ENCODE assay signal across 8 cellular contexts in genomic region chrX:39772057-39772832, GRCh38.
DNase-seq lines count a peak whose midpoint lies in the region; ATAC-seq and TF ChIP-seq lines count a peak whose summit lies in the region.

No MANE protein-coding gene starts in this region.

- H3K4me1 ChIP-seq in OCI-LY3 (ENCODE audit: low read length) (peaks cover 39% of the 10 kb centered on the region), iPS-18a (ENCODE audit: control insufficient read depth, low read depth, low read length) (peaks cover 38% of the 10 kb centered on the region)

- H3K9me3 Mint-ChIP-seq in activated T-helper 2 cell treated with anti-CD3 and anti-CD28 coated beads, Interferon-gamma antibody, Interleukin-2, Interleukin-4, amounts not matched to agents 10 μg/mL and 5 μg/mL and 100 μg/mL, durations not matched to agents 14 hours and 24 hours and 36 hours, result peaks cover 4% of the 10 kb centered on the region

- peak overlapping the region; percentile 99 for H3K27ac Mint-ChIP-seq in activated T-helper 2 cell treated with anti-CD3 and anti-CD28 coated beads, Interferon-gamma antibody, Interleukin-2, Interleukin-4, amounts not matched to agents 10 μg/mL and 5 μg/mL and 100 μg/mL, durations not matched to agents 14 hours and 24 hours and 36 hours

- no peaks in the 10 kb centered on the region for H4K20me1 ChIP-seq in OCI-LY3 (ENCODE audit: insufficient read depth, low read length)

- peak overlapping the region; percentile 79; the same call in 1 of the 2 replicates for H2AFZ ChIP-seq in OCI-LY3 (ENCODE audit: low read depth, low read length)

- peak overlapping the region; percentile 54 for H3K27ac ChIP-seq in OCI-LY3 (ENCODE audit: low read length)
- H3K27ac ChIP-seq in iPS-18a (ENCODE audit: low read length), result peak overlapping the region; percentile 28

- peak overlapping the region; percentile 69 for H3K4me2 ChIP-seq in OCI-LY3 (ENCODE audit: low read length)

- DNase-seq in DMS53 (lab: John Stamatoyannopoulos, UW), result peak; percentile 77
- DNase-seq in activated T-helper 2 cell treated with anti-CD3 and anti-CD28 coated beads, Interferon-gamma antibody, Interleukin-2, Interleukin-4, amounts not matched to agents 10 μg/mL and 5 μg/mL and 100 μg/mL, durations not matched to agents 14 hours and 24 hours and 36 hours (ENCODE audit: low spot score), result peak; percentile 37
- DNase-seq in stimulated activated CD4-positive, alpha-beta T cell treated with anti-CD3 and anti-CD28 coated beads, Interleukin-1b, Interleukin-23, amount 100 ng/mL, for 24 hours (ENCODE audit: low read depth in 4 of 4, low spot score in 1 of 4), result peak; percentile 29 to 57 (median 41)
- DNase-seq in NCI-H1048 (lab: John Stamatoyannopoulos, UW), result no peak
- DNase-seq in DMS 273 (lab: John Stamatoyannopoulos, UW; ENCODE audit: unreplicated experiment), result no peak

- H3K27me3 ChIP-seq in OCI-LY3 (ENCODE audit: low read depth, low read length) (0 out of 2 replicates have a peak, but pooled peaks cover 3% of the 10 kb centered on the region), iPS-18a (ENCODE audit: control insufficient read depth, insufficient read depth, low read length) (no peaks in the 10 kb centered on the region)

- no peaks in the 10 kb centered on the region for H3K36me3 Mint-ChIP-seq in activated T-helper 2 cell treated with anti-CD3 and anti-CD28 coated beads, Interferon-gamma antibody, Interleukin-2, Interleukin-4, amounts not matched to agents 10 μg/mL and 5 μg/mL and 100 μg/mL, durations not matched to agents 14 hours and 24 hours and 36 hours (ENCODE audit: low read depth)

- peak overlapping the region; percentile 69 for H3K4me3 Mint-ChIP-seq in activated T-helper 2 cell treated with anti-CD3 and anti-CD28 coated beads, Interferon-gamma antibody, Interleukin-2, Interleukin-4, amounts not matched to agents 10 μg/mL and 5 μg/mL and 100 μg/mL, durations not matched to agents 14 hours and 24 hours and 36 hours (ENCODE audit: low read depth)

- no peaks in the 10 kb centered on the region for H3K27me3 Mint-ChIP-seq in activated T-helper 2 cell treated with anti-CD3 and anti-CD28 coated beads, Interferon-gamma antibody, Interleukin-2, Interleukin-4, amounts not matched to agents 10 μg/mL and 5 μg/mL and 100 μg/mL, durations not matched to agents 14 hours and 24 hours and 36 hours (ENCODE audit: low read depth)

- H3K4me3 ChIP-seq in OCI-LY3 (ENCODE audit: low read length) (peak overlapping the region; percentile 48), iPS-18a (ENCODE audit: low read length) (peak overlapping the region; percentile 48)

- TF ChIP-seq CTCF in OCI-LY3 (IDR thresholded peaks at IDR 0.05; ENCODE audit: low read depth, low read length), result no peak

- H3K4me1 Mint-ChIP-seq in activated T-helper 2 cell treated with anti-CD3 and anti-CD28 coated beads, Interferon-gamma antibody, Interleukin-2, Interleukin-4, amounts not matched to agents 10 μg/mL and 5 μg/mL and 100 μg/mL, durations not matched to agents 14 hours and 24 hours and 36 hours (ENCODE audit: low read depth), result peaks cover 45% of the 10 kb centered on the region

- intact Hi-C loops in activated T-helper 2 cell treated with anti-CD3 and anti-CD28 coated beads, Interferon-gamma antibody, Interleukin-2, Interleukin-4, amounts not matched to agents 10 μg/mL and 5 μg/mL and 100 μg/mL, durations not matched to agents 14 hours and 24 hours and 36 hours (cut with micrococcal nuclease), result loop anchor here (1.0 to 10.0 kb wide), 10 partner anchors 11 to 967 kb away; partner anchors contain the start of gene MID1IP1

- no peak for ATAC-seq in GM21526 (IDR thresholded peaks at IDR 0.05; ENCODE audit: low FRiP score, unreplicated experiment)

- no peaks in the 10 kb centered on the region for H3K36me3 ChIP-seq in OCI-LY3 (replicated peaks; ENCODE audit: low read depth, low read length)
- H3K36me3 ChIP-seq in iPS-18a (ENCODE audit: control insufficient read depth, low read depth, low read length), result no peaks in the 10 kb centered on the region

- H3K9me3 ChIP-seq in OCI-LY3 (ENCODE audit: insufficient read depth, low read length), result no peaks in the 10 kb centered on the region; the same call in 1 of the 2 replicates
- H3K9me3 ChIP-seq in iPS-18a (ENCODE audit: control insufficient read depth, low read depth, low read length), result no peaks in the 10 kb centered on the region

- no peaks in the 10 kb centered on the region for H3K79me2 ChIP-seq in OCI-LY3 (ENCODE audit: low read length)

- H3K9ac ChIP-seq in OCI-LY3 (ENCODE audit: low read length) (no peak overlapping the region), iPS-18a (ENCODE audit: low read length) (peak overlapping the region; percentile 41)

Comparison
In these comparisons a context has a peak if more than half of its experiments do, and no peak if none do; other contexts are left out.
1. DNase-seq: peak in DMS53 (single experiment), activated T-helper 2 cell treated with anti-CD3 and anti-CD28 coated beads, Interferon-gamma antibody, Interleukin-2, Interleukin-4, amounts not matched to agents 10 μg/mL and 5 μg/mL and 100 μg/mL, durations not matched to agents 14 hours and 24 hours and 36 hours (single experiment) and stimulated activated CD4-positive, alpha-beta T cell treated with anti-CD3 and anti-CD28 coated beads, Interleukin-1b, Interleukin-23, amount 100 ng/mL, for 24 hours (4 of 4); none in NCI-H1048 (single experiment) and DMS 273 (single experiment).